ENCODE assay signal across 26 cellular contexts in the genomic region with DNA sequence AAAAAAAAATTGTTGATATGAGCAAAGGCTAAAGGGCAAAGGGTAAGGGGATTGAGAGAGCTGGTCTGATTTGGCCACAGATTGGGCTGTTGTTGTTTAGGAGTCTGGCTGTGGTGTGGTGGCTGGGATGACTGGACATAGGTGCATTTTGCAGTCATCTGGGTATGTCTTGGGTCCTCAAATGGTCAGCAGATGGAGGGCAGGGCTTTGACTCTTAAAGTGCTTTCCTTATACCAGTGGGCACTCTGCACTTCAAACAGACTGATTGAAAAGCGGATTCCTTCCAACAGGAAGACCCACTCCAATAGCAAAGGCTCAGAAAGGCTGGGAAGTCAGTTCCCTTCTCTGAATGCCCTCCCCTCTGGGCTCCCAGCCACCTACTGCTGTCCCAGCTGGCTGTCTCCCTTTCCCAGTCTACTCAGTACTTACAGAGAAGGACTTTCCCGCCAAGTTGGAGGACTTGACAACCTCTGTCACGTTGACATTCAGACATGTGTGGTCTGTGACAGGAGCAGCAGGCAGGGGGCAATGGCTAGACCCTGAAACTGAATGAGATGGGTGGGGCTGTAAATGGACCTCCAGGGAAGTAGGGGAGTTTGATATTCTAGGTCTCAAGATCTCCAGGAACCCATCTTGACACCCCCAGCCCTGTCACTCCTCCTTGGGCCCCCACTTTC. TPM values are rescaled to one million over a fixed set of nuclear protein-coding genes. Genes with fewer than 3 reads are reported as not detected.
A peak's percentile ranks its signal among the peaks of the same experiment; 100 is the strongest.
DNase-seq lines count a peak whose midpoint lies in the region; ATAC-seq, FAIRE-seq and TF ChIP-seq lines count a peak whose summit lies in the region.
"Had no signal": no experiment of that assay in that cellular context is flagged by ENCODE, and none has a peak within 500 bp of the region (broad histone marks: within the 10 kb centered on the region; RNA-seq: fewer than 3 reads in every experiment).

No MANE protein-coding gene starts in this region.

- peaks cover 0 to 27% (median 0%) of the 10 kb centered on the region in 4 donors for H3K27me3 ChIP-seq in esophagus muscularis mucosa

- H3K9me3 ChIP-seq in HEK293 (ENCODE audit: control insufficient read depth, insufficient read depth, low read depth, low read length): no peaks in the 10 kb centered on the region
- H3K9me3 ChIP-seq in esophagus muscularis mucosa: no peaks in the 10 kb centered on the region
- H3K9me3 ChIP-seq: Caco-2, MG63 had no signal

- no peak overlapping the region for H3K27ac ChIP-seq in HEK293 (ENCODE audit: extremely low read depth, low read depth, low read length)
- H3K27ac ChIP-seq in esophagus muscularis mucosa (replicated peaks in 1 of 4): no peak overlapping the region

- no peaks in the 10 kb centered on the region for H3K9me3 Mint-ChIP-seq in stimulated activated effector memory CD8-positive, alpha-beta T cell treated with anti-CD3 and anti-CD28 coated beads, Interleukin-12 subunit alpha, Interleukin-12 subunit beta, amount 100 ng/mL, for 72 hours

- H3K27ac Mint-ChIP-seq in stimulated activated effector memory CD8-positive, alpha-beta T cell treated with anti-CD3 and anti-CD28 coated beads, Interleukin-12 subunit alpha, Interleukin-12 subunit beta, amount 100 ng/mL, for 72 hours: peak overlapping the region; percentile 6
- H3K27ac Mint-ChIP-seq: CD4-positive, CD25-positive, alpha-beta regulatory T cell; HFFc6 had no signal

- H3K4me3 ChIP-seq in HEK293 (ENCODE audit: low read depth, low read length): no peak overlapping the region
- no peak overlapping the region for H3K4me3 ChIP-seq in esophagus muscularis mucosa
- H3K4me3 ChIP-seq: MG63 had no signal

- POLR2A ChIA-PET in HEK293 (lab: Yijun Ruan, JAX): no interaction called here

- 51% methylated on average over 3 of the region's 3 CpGs for WGBS in esophagus muscularis mucosa

- H3K36me3 Mint-ChIP-seq in stimulated activated effector memory CD8-positive, alpha-beta T cell treated with anti-CD3 and anti-CD28 coated beads, Interleukin-12 subunit alpha, Interleukin-12 subunit beta, amount 100 ng/mL, for 72 hours: peaks cover 44% of the 10 kb centered on the region

- H3K36me3 ChIP-seq in HEK293 (ENCODE audit: control insufficient read depth in 2 of 2, insufficient read depth in 1 of 2, low read length in 2 of 2): no peaks in the 10 kb centered on the region
- no peaks in the 10 kb centered on the region for H3K36me3 ChIP-seq in esophagus muscularis mucosa
- H3K36me3 ChIP-seq: MG63 had no signal

- DNase-seq in GM12892 (ENCODE audit: insufficient read length) (no peak), esophagus muscularis mucosa (ENCODE audit: extremely low spot score) (peak; percentile 77), islet precursor cell (no peak), foreskin melanocyte (no peak)
- DNase-seq in stimulated activated effector memory CD8-positive, alpha-beta T cell treated with anti-CD3 and anti-CD28 coated beads, Interleukin-12 subunit alpha, Interleukin-12 subunit beta, amount 100 ng/mL, for 72 hours (ENCODE audit: low spot score in 2 of 2): no peak
- DNase-seq: Caco-2; CD4-positive, CD25-positive, alpha-beta regulatory T cell; GF-D8; HFFc6; Kasumi-1; MG63; NCI-H1092; NCI-H1436 treated with DMSO at 0.1 percent for 48 hours; NCI-H2029; NCI-H2171 treated with DMSO at 0.1 percent for 48 hours; NCI-H446 treated with DMSO at 0.1 percent for 48 hours; OCI-M1; Right ventricle myocardium superior; SW 1271 had no signal

- no peak for TF ChIP-seq CTCF in HEK293 (tag by site-specific recombination; IDR thresholded peaks at IDR 0.05)
- no peak for TF ChIP-seq CTCF in esophagus muscularis mucosa (IDR thresholded peaks at IDR 0.05)

- no peak overlapping the region for H3K4me3 Mint-ChIP-seq in stimulated activated effector memory CD8-positive, alpha-beta T cell treated with anti-CD3 and anti-CD28 coated beads, Interleukin-12 subunit alpha, Interleukin-12 subunit beta, amount 100 ng/mL, for 72 hours
- H3K4me3 Mint-ChIP-seq: CD4-positive, CD25-positive, alpha-beta regulatory T cell; HFFc6 had no signal

- intact Hi-C loops in esophagus muscularis mucosa (cut with DNase I): no loop called here

- CTCF ChIA-PET in HEK293 (lab: Yijun Ruan, JAX): interaction anchor here (0.7 to 1.1 kb wide), 3 partner anchors 14 to 745 kb away, joined by 3 read pairs; no protein-coding TSS in a partner anchor

- H3K4me1 ChIP-seq in HEK293 (ENCODE audit: control insufficient read depth, insufficient read depth, low read length): no peaks in the 10 kb centered on the region
- H3K4me1 ChIP-seq in esophagus muscularis mucosa: no peaks in the 10 kb centered on the region
- H3K4me1 ChIP-seq: Caco-2 had no signal

- TF ChIP-seq EP300 in esophagus muscularis mucosa (IDR thresholded peaks at IDR 0.05): no peak

- no peak for ATAC-seq in stimulated activated effector memory CD8-positive, alpha-beta T cell treated with anti-CD3 and anti-CD28 coated beads, Interleukin-12 subunit alpha, Interleukin-12 subunit beta, amount 100 ng/mL, for 72 hours
- no peak for ATAC-seq in HG02571 (IDR thresholded peaks at IDR 0.05; ENCODE audit: unreplicated experiment)

- FAIRE-seq in GM12892 (lab: Jason Lieb, UNC): no peak
- FAIRE-seq: GM18507, HTR-8/SVneo had no signal

- TF ChIP-seq POLR2A in GM12892 (IDR thresholded peaks at IDR 0.05; ENCODE audit: low read depth, low read length): peak; percentile 54
- TF ChIP-seq POLR2A in esophagus muscularis mucosa (IDR thresholded peaks at IDR 0.05; ENCODE audit: low read depth): no peak

- no peaks in the 10 kb centered on the region for H3K4me1 Mint-ChIP-seq in stimulated activated effector memory CD8-positive, alpha-beta T cell treated with anti-CD3 and anti-CD28 coated beads, Interleukin-12 subunit alpha, Interleukin-12 subunit beta, amount 100 ng/mL, for 72 hours
- H3K4me1 Mint-ChIP-seq: IgD-negative memory B cell had no signal

TF ChIP-seq in HEK293, 187 proteins besides CTCF, POLR2A, EP300 and RAD21:
- TF ChIP-seq ZNF837 (tag by site-specific recombination; IDR thresholded peaks at IDR 0.05) (no peak), KLF10 (tag by site-specific recombination; IDR thresholded peaks at IDR 0.05) (no peak), SCRT2 (tag by site-specific recombination; IDR thresholded peaks at IDR 0.05) (no peak), ZNF610 (tag by site-specific recombination; IDR thresholded peaks at IDR 0.05; ENCODE audit: borderline replicate concordance) (no peak), ZIC2 (tag by site-specific recombination; IDR thresholded peaks at IDR 0.05) (0 out of 2 replicates have a peak, but pooled peaks have one; percentile 8), ZNF211 (tag by site-specific recombination; IDR thresholded peaks at IDR 0.05; ENCODE audit: low read depth) (no peak), ZNF391 (tag by site-specific recombination; IDR thresholded peaks at IDR 0.05; ENCODE audit: borderline replicate concordance, low read depth) (no peak)
- TF ChIP-seq, protein P1, sequence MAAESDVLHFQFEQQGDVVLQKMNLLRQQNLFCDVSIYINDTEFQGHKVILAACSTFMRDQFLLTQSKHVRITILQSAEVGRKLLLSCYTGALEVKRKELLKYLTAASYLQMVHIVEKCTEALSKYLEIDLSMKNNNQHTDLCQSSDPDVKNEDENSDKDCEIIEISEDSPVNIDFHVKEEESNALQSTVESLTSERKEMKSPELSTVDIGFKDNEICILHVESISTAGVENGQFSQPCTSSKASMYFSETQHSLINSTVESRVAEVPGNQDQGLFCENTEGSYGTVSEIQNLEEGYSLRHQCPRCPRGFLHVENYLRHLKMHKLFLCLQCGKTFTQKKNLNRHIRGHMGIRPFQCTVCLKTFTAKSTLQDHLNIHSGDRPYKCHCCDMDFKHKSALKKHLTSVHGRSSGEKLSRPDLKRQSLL (tag by site-specific recombination; IDR thresholded peaks at IDR 0.05): no peak

RNA-seq across cellular contexts. Expression of a gene that starts 19.6 kb away (rescaled TPM):
- polyA plus RNA-seq in GM12892 (2012; ENCODE audit: missing spikeins): 2.0 TPM
- total RNA-seq in esophagus muscularis mucosa: under 1 TPM in 2 of 4 donors, not detected in 2; 0.17 to 0.33 TPM
- total RNA-seq: Caco-2; CD4-positive, CD25-positive, alpha-beta regulatory T cell; H4; HFFc6 had no signal
- polyA plus RNA-seq: AG04450; CD4-positive, CD25-positive, alpha-beta regulatory T cell; IgD-negative memory B cell had no signal

RNA-seq across cellular contexts. Expression of a gene that starts 48.7 kb away (rescaled TPM):
- polyA plus RNA-seq in GM12892 (2012; ENCODE audit: missing spikeins): 81.7 TPM
- 1 to 10 TPM in 3 of 4 donors, under 1 TPM in 1; 0.52 to 3.3 (median 1.8) TPM for total RNA-seq in esophagus muscularis mucosa
- total RNA-seq: Caco-2, H4, HFFc6 had no signal
- polyA plus RNA-seq: AG04450; CD4-positive, CD25-positive, alpha-beta regulatory T cell had no signal
